ENCODE assay signal across 2 cellular contexts in the genomic region with DNA sequence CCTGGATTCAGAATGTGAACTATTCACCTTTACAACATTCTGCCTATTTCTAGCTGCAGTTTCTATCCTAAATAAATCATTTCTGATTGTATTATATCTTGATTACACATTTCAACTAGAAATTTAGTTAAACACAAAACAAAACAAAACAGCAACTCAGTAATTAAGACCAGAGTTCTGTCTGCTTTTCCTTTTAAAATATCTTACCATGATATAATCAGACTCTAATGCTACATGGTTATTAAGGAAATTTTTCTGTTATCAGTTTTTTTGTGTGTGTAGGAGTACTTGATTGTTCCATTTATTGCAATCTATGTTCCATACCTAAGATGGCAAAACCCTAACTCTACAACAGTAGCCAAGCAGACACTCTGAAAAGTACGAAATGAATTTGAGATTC.
TF ChIP-seq lines count a peak whose summit lies in the region.

No MANE protein-coding gene starts in this region.

TF ChIP-seq in SK-N-SH, 30 proteins besides CTCF, POLR2A, EP300 and RAD21 (continued from another document):
- no peak for TF ChIP-seq ZBTB33 (IDR thresholded peaks at IDR 0.05; ENCODE audit: borderline replicate concordance, low read depth)
- no peak for TF ChIP-seq USF1 (IDR thresholded peaks at IDR 0.05; ENCODE audit: borderline replicate concordance, low read depth)
- TF ChIP-seq CHD2 (IDR thresholded peaks at IDR 0.05; ENCODE audit: low read length, partially characterized antibody) = no peak
- no peak for TF ChIP-seq FOXM1 (IDR thresholded peaks at IDR 0.05; ENCODE audit: low read depth)
- TF ChIP-seq TCF12 (IDR thresholded peaks at IDR 0.05) = peak; percentile 44; the same call in 1 of the 2 replicates
- TF ChIP-seq SIN3A (IDR thresholded peaks at IDR 0.05; ENCODE audit: borderline replicate concordance, low read depth, low read length) = no peak
- no peak for TF ChIP-seq MXI1 (IDR thresholded peaks at IDR 0.05; ENCODE audit: low read depth, low read length)
- TF ChIP-seq, protein P1, sequence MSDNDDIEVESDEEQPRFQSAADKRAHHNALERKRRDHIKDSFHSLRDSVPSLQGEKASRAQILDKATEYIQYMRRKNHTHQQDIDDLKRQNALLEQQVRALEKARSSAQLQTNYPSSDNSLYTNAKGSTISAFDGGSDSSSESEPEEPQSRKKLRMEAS (IDR thresholded peaks at IDR 0.05; ENCODE audit: low read depth) = no peak
TF ChIP-seq in SK-N-SH: peak in this region for 4.

TF ChIP-seq in SK-N-SH treated with all-trans-retinoic acid at 6 μM for 48 hours, 23 proteins besides CTCF, POLR2A, EP300 and RAD21 (continued from another document):
- TF ChIP-seq, protein P2, sequence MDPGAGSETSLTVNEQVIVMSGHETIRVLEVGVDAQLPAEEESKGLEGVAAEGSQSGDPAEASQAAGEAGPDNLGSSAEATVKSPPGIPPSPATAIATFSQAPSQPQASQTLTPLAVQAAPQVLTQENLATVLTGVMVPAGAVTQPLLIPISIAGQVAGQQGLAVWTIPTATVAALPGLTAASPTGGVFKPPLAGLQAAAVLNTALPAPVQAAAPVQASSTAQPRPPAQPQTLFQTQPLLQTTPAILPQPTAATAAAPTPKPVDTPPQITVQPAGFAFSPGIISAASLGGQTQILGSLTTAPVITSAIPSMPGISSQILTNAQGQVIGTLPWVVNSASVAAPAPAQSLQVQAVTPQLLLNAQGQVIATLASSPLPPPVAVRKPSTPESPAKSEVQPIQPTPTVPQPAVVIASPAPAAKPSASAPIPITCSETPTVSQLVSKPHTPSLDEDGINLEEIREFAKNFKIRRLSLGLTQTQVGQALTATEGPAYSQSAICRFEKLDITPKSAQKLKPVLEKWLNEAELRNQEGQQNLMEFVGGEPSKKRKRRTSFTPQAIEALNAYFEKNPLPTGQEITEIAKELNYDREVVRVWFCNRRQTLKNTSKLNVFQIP (CRISPR knock-in tag; IDR thresholded peaks at IDR 0.05; ENCODE audit: borderline replicate concordance, low read depth) = no peak; the same call in 1 of the 2 replicates
- no peak for TF ChIP-seq ZNF70 (CRISPR knock-in tag; IDR thresholded peaks at IDR 0.05)
- TF ChIP-seq ZNF565 (CRISPR knock-in tag; conservative IDR thresholded peaks at IDR 0.05; ENCODE audit: low read depth) = no peak
- no peak for TF ChIP-seq BACH2 (CRISPR knock-in tag; IDR thresholded peaks at IDR 0.05; ENCODE audit: borderline replicate concordance)
- TF ChIP-seq ZFP30 (CRISPR knock-in tag; IDR thresholded peaks at IDR 0.05) = no peak
- peak; percentile 70; the same call in 1 of the 2 replicates for TF ChIP-seq ZFP3 (CRISPR knock-in tag; IDR thresholded peaks at IDR 0.05)
- 0 out of 2 replicates have a peak, but pooled peaks have one; percentile 8 for TF ChIP-seq SNAI2 (CRISPR knock-in tag; IDR thresholded peaks at IDR 0.05)
- TF ChIP-seq ARNTL (CRISPR knock-in tag; IDR thresholded peaks at IDR 0.05; ENCODE audit: borderline replicate concordance, low read depth) = no peak
- no peak for TF ChIP-seq CSDC2 (CRISPR knock-in tag; IDR thresholded peaks at IDR 0.05)
- TF ChIP-seq OSR1 (CRISPR knock-in tag; IDR thresholded peaks at IDR 0.05) = no peak
- TF ChIP-seq TCF4 (CRISPR knock-in tag; IDR thresholded peaks at IDR 0.05; ENCODE audit: borderline replicate concordance) = peak; percentile 95
- no peak for TF ChIP-seq ZC3H10 (CRISPR knock-in tag; IDR thresholded peaks at IDR 0.05)
- no peak for TF ChIP-seq ESRRG (CRISPR knock-in tag; IDR thresholded peaks at IDR 0.05)
- 0 out of 2 replicates have a peak, but pooled peaks have one; percentile 25 for TF ChIP-seq CSRNP3 (CRISPR knock-in tag; IDR thresholded peaks at IDR 0.05)
- TF ChIP-seq, protein P3, sequence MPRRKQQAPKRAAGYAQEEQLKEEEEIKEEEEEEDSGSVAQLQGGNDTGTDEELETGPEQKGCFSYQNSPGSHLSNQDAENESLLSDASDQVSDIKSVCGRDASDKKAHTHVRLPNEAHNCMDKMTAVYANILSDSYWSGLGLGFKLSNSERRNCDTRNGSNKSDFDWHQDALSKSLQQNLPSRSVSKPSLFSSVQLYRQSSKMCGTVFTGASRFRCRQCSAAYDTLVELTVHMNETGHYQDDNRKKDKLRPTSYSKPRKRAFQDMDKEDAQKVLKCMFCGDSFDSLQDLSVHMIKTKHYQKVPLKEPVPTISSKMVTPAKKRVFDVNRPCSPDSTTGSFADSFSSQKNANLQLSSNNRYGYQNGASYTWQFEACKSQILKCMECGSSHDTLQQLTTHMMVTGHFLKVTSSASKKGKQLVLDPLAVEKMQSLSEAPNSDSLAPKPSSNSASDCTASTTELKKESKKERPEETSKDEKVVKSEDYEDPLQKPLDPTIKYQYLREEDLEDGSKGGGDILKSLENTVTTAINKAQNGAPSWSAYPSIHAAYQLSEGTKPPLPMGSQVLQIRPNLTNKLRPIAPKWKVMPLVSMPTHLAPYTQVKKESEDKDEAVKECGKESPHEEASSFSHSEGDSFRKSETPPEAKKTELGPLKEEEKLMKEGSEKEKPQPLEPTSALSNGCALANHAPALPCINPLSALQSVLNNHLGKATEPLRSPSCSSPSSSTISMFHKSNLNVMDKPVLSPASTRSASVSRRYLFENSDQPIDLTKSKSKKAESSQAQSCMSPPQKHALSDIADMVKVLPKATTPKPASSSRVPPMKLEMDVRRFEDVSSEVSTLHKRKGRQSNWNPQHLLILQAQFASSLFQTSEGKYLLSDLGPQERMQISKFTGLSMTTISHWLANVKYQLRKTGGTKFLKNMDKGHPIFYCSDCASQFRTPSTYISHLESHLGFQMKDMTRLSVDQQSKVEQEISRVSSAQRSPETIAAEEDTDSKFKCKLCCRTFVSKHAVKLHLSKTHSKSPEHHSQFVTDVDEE (CRISPR knock-in tag; IDR thresholded peaks at IDR 0.05) = peak; percentile 87; the same call in 1 of the 2 replicates
- TF ChIP-seq ISL1 (CRISPR knock-in tag; IDR thresholded peaks at IDR 0.05) = peak; percentile 95
- no peak for TF ChIP-seq PPARA (CRISPR knock-in tag; IDR thresholded peaks at IDR 0.05; ENCODE audit: borderline replicate concordance)
